8 cellular contexts compared by ENCODE assay signal in the genomic region with DNA sequence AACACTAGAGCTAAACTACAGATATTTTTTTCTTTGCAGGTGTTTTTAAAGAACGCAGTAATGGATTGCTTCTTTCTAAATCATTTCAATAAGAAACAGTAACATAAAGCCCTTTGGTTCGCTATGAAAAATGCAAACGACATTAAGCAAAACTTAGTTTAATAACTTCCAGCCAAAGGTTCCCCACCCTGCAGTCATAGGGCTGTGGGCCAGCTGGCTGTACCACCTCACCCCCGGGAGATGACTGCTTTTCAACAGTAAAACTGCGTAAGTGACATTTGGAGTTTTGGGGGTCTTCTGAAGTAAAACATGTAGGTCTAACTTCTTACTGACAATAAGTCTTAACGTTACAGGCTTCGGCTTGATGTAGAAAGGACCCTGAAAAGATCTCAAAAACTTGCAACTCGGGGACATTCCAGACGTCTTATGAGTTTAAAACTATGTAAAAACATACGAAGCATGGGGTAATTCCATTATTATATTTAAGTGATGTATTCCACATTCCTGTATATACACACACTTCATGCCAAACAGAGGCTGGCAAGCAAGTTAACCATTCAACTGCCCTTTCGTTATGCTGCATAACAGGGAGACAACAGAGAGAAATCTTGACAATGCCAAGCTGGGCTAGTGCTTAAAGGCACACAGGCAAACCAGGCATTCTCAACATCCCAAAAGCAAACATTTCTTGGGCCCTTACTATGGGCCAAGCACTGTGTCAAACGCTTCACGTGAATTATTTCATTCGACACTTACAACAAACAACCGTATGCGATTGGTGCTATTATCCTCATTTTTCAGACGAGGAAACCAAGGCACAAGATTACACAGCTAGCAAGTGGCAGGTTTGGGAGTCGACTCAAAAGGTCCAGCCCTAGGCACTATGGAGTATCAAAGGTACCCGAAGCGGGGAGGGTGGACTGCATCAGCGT. TPM values are rescaled to one million over a fixed set of nuclear protein-coding genes. Genes with fewer than 3 reads are reported as not detected.
DNase-seq lines count a peak whose midpoint lies in the region; ATAC-seq and TF ChIP-seq lines count a peak whose summit lies in the region.

No MANE protein-coding gene starts in this region.

- H3K4me3 Mint-ChIP-seq in Caco-2 (ENCODE audit: unreplicated experiment) (peak overlapping the region; percentile 90), osteocyte (ENCODE audit: unreplicated experiment) (peak overlapping the region; percentile 86)

- peak overlapping the region; percentile 49 for H3K27ac ChIP-seq in RWPE2 (ENCODE audit: poor library complexity, severe bottlenecking)

- H3K4me1 Mint-ChIP-seq in Caco-2 (ENCODE audit: low read depth, unreplicated experiment) (peaks cover 20% of the 10 kb centered on the region), osteocyte (ENCODE audit: unreplicated experiment) (peaks cover 42% of the 10 kb centered on the region)

- H3K27ac Mint-ChIP-seq in Caco-2 (ENCODE audit: unreplicated experiment) (no peak overlapping the region), osteocyte (ENCODE audit: unreplicated experiment) (peak overlapping the region; percentile 61)

- no peaks in the 10 kb centered on the region for H3K27me3 Mint-ChIP-seq in Caco-2 (ENCODE audit: insufficient read depth, unreplicated experiment)
- H3K27me3 Mint-ChIP-seq in osteocyte (ENCODE audit: unreplicated experiment), result no peaks in the 10 kb centered on the region

- no peak for TF ChIP-seq CTCF in Caco-2 (IDR thresholded peaks at IDR 0.05; ENCODE audit: insufficient read depth in 1 of 2, low read depth in 1 of 2, low read length in 1 of 2, severe bottlenecking in 1 of 2, unreplicated experiment in 1 of 2)
- no peak for TF ChIP-seq CTCF in RWPE2 (IDR thresholded peaks at IDR 0.05; ENCODE audit: poor library complexity, severe bottlenecking)
- TF ChIP-seq CTCF in fibroblast of mammary gland (conservative IDR thresholded peaks at IDR 0.05; ENCODE audit: control insufficient read depth, insufficient read depth, low read depth, low read length), result no peak
- no peak for TF ChIP-seq CTCF in osteocyte (IDR thresholded peaks at IDR 0.05)

- H3K4me3 ChIP-seq in Caco-2 (ENCODE audit: low read depth, low read length) (peak overlapping the region; percentile 95), RWPE2 (ENCODE audit: severe bottlenecking) (peak overlapping the region; percentile 92), fibroblast of mammary gland (ENCODE audit: control insufficient read depth, low read depth, low read length) (peak overlapping the region; percentile 81)

- CTCF ChIA-PET in Caco-2 (lab: Charles Lee), result interaction anchor here (0.7 to 1.6 kb wide), 2 partner anchors 9 to 153 kb away, joined by 4 read pairs; no protein-coding TSS in a partner anchor

- H3K9me3 Mint-ChIP-seq in Caco-2 (ENCODE audit: unreplicated experiment) (no peaks in the 10 kb centered on the region), osteocyte (ENCODE audit: unreplicated experiment) (no peaks in the 10 kb centered on the region)

- no peaks in the 10 kb centered on the region for H3K9me3 ChIP-seq in Caco-2
- H3K9me3 ChIP-seq in RWPE2 (ENCODE audit: severe bottlenecking), result no peaks in the 10 kb centered on the region

- H3K36me3 Mint-ChIP-seq in Caco-2 (ENCODE audit: insufficient read depth, unreplicated experiment) (peaks cover 9% of the 10 kb centered on the region), osteocyte (ENCODE audit: unreplicated experiment) (no peaks in the 10 kb centered on the region)

- H3K4me1 ChIP-seq in Caco-2, result peaks cover 10% of the 10 kb centered on the region; the same call in 1 of the 2 replicates
- peaks cover 27% of the 10 kb centered on the region for H3K4me1 ChIP-seq in RWPE2 (ENCODE audit: insufficient read depth, poor library complexity, severe bottlenecking)

- H3K27me3 ChIP-seq in Caco-2 (replicated peaks; ENCODE audit: control insufficient read depth, insufficient read depth, low read length) (no peaks in the 10 kb centered on the region), RWPE2 (ENCODE audit: insufficient read depth, poor library complexity, severe bottlenecking) (no peaks in the 10 kb centered on the region)

- intact Hi-C loops in Caco-2 (cut with micrococcal nuclease; ENCODE audit: unreplicated experiment), result no loop called here

- TSS peak; percentile 42 for BruUV-seq in Caco-2 (replicated peaks; lab: Mats Ljungman, UMichigan)

- H3K36me3 ChIP-seq in Caco-2 (ENCODE audit: control insufficient read depth, insufficient read depth, low read length), result no peaks in the 10 kb centered on the region
- peaks cover 11% of the 10 kb centered on the region; the same call in 1 of the 2 replicates for H3K36me3 ChIP-seq in RWPE2 (ENCODE audit: low read depth)

- DNase-seq in Caco-2, result no peak
- DNase-seq in RWPE2 (ENCODE audit: low spot score), result no peak
- DNase-seq in fibroblast of mammary gland (ENCODE audit: low read depth), result no peak
- DNase-seq in osteocyte (ENCODE audit: extremely low spot score, unreplicated experiment), result no peak
- DNase-seq in occipital lobe (lab: John Stamatoyannopoulos, UW), result no peak

- no peak for ATAC-seq in RWPE2 (ENCODE audit: low read depth)
- ATAC-seq in HG03432 (IDR thresholded peaks at IDR 0.05; ENCODE audit: unreplicated experiment), result no peak
- ATAC-seq in GM21526 (IDR thresholded peaks at IDR 0.05; ENCODE audit: low FRiP score, unreplicated experiment), result no peak
- ATAC-seq in HG03457 (IDR thresholded peaks at IDR 0.05; ENCODE audit: unreplicated experiment), result no peak

- POLR2A ChIA-PET in Caco-2 (lab: Charles Lee), result interaction anchor here (0.6 to 0.9 kb wide), 2 partner anchors 11 to 46 kb away, joined by 3 read pairs; no protein-coding TSS in a partner anchor

RNA-seq across cellular contexts. Expression of a gene that starts 1.2 kb away (rescaled TPM):
- total RNA-seq in Caco-2 (2022), result 38.7 and 44.8 TPM in 2 replicates
- 59.0 and 71.9 TPM in 2 replicates for total RNA-seq in osteocyte
- 33.4 TPM for total RNA-seq in occipital lobe

RNA-seq across cellular contexts. Expression of a gene that starts 44.0 kb away (rescaled TPM):
- total RNA-seq in Caco-2 (2022) (not detected in 2 replicates), osteocyte (not detected in 2 replicates), occipital lobe (0.62 TPM)
